ENCODE assay signal across 10 cellular contexts in genomic region chr17:39605492-39606433, GRCh38. TPM values are rescaled to one million over a fixed set of nuclear protein-coding genes. Genes with fewer than 3 reads are reported as not detected.
DNase-seq lines count a peak whose midpoint lies in the region; ATAC-seq, FAIRE-seq and TF ChIP-seq lines count a peak whose summit lies in the region.
"Had no signal": no experiment of that assay in that cellular context is flagged by ENCODE, and none has a peak within 500 bp of the region (broad histone marks: within the 10 kb centered on the region; RNA-seq: fewer than 3 reads in every experiment).

No MANE protein-coding gene starts in this region.

- 8% methylated on average over 92 of the region's 102 CpGs for WGBS in GM12878 (ENCODE audit: insufficient coverage, insufficient replicate concordance, low lambda C conversion rate, missing lambda C conversion rate)

- H3K9ac ChIP-seq in BLaER1 (no peak overlapping the region), GM12878 (ENCODE audit: control insufficient read depth, insufficient read depth, low read length) (no peak overlapping the region)

- in situ Hi-C loops in GM12878 (cut with MboI): no loop called here

- TF ChIP-seq CTCF in GM23338 (conservative IDR thresholded peaks at IDR 0.05; ENCODE audit: low read depth in 2 of 2) (no peak), GM12878 (IDR thresholded peaks at IDR 0.05 in 2 of 3, conservative IDR thresholded peaks at IDR 0.05 in 1 of 3; ENCODE audit: control insufficient read depth in 2 of 3, extremely low read depth in 1 of 3, insufficient read depth in 1 of 3, low read depth in 3 of 3, low read length in 3 of 3) (no peak), osteocyte (IDR thresholded peaks at IDR 0.05) (no peak), PC-9 (conservative IDR thresholded peaks at IDR 0.05) (no peak)

- H3K79me2 ChIP-seq in GM23338 (replicated peaks; ENCODE audit: insufficient read depth) (no peaks in the 10 kb centered on the region), GM12878 (ENCODE audit: control insufficient read depth, insufficient read depth, low read length) (no peaks in the 10 kb centered on the region), PC-9 (ENCODE audit: low read depth) (no peaks in the 10 kb centered on the region)

- H4K20me1 ChIP-seq in BLaER1: peaks cover 65% of the 10 kb centered on the region
- peaks cover 6% of the 10 kb centered on the region for H4K20me1 ChIP-seq in GM23338 (replicated peaks; ENCODE audit: insufficient read depth)
- H4K20me1 ChIP-seq in GM12878 (ENCODE audit: control insufficient read depth, insufficient read depth): no peaks in the 10 kb centered on the region
- H4K20me1 ChIP-seq in PC-9 (ENCODE audit: insufficient read depth): no peaks in the 10 kb centered on the region

- H3K4me2 ChIP-seq in BLaER1: peak overlapping the region; percentile 13
- H3K4me2 ChIP-seq in GM23338: peak overlapping the region; percentile 88
- peak overlapping the region; percentile 30; the same call in 1 of the 2 replicates for H3K4me2 ChIP-seq in GM12878 (ENCODE audit: control insufficient read depth, insufficient read depth)
- H3K4me2 ChIP-seq in PC-9: no peak overlapping the region

- RAD21 ChIA-PET in GM12878 (lab: Charles Lee; ENCODE audit: unreplicated experiment): no interaction called here

- H3K4me1 ChIP-seq in BLaER1: 0 out of 2 replicates have a peak, but pooled peaks cover 8% of the 10 kb centered on the region
- peaks cover 45% of the 10 kb centered on the region for H3K4me1 ChIP-seq in GM23338 (ENCODE audit: insufficient read depth)
- peaks cover 6% of the 10 kb centered on the region; the same call in 1 of the 2 replicates for H3K4me1 ChIP-seq in GM12878 (ENCODE audit: control insufficient read depth, insufficient read depth, low read length)
- H3K4me1 ChIP-seq in PC-9 (replicated peaks; ENCODE audit: insufficient read depth): no peaks in the 10 kb centered on the region

- DNase-seq in GM23338 (ENCODE audit: low spot score) (peak; percentile 77), GM12878 (ENCODE audit: low read depth, low spot score) (no peak), memory B cell (ENCODE audit: low spot score in 2 of 2) (no peak), osteocyte (ENCODE audit: extremely low spot score, unreplicated experiment) (no peak), PC-9 (no peak)
- DNase-seq: Peyer's patch had no signal

- peaks cover 93% of the 10 kb centered on the region for H3K27me3 ChIP-seq in BLaER1
- H3K27me3 ChIP-seq in GM23338 (ENCODE audit: insufficient read depth): peaks cover 100% of the 10 kb centered on the region
- peaks cover 32 to 41% of the 10 kb centered on the region in 2 experiments for H3K27me3 ChIP-seq in GM12878 (replicated peaks in 1 of 2; ENCODE audit: control insufficient read depth in 2 of 2, insufficient read depth in 2 of 2, low read length in 1 of 2)
- H3K27me3 ChIP-seq in PC-9 (ENCODE audit: insufficient read depth, low read depth): peaks cover 73% of the 10 kb centered on the region

- no peak for TF ChIP-seq RAD21 in GM12878 (IDR thresholded peaks at IDR 0.05; ENCODE audit: insufficient read depth, low read depth, low read length)

- H3K36me3 ChIP-seq in BLaER1 (no peaks in the 10 kb centered on the region), GM23338 (ENCODE audit: insufficient read depth) (no peaks in the 10 kb centered on the region), GM12878 (ENCODE audit: control insufficient read depth in 2 of 2, insufficient read depth in 2 of 2, low read length in 1 of 2) (no peaks in the 10 kb centered on the region), PC-9 (ENCODE audit: low read depth) (no peaks in the 10 kb centered on the region)
- H3K36me3 ChIP-seq: neutrophil, Peyer's patch had no signal

- H3K4me3 Mint-ChIP-seq in GM23338 (peak overlapping the region; percentile 64), memory B cell (peak overlapping the region; percentile 59), osteocyte (ENCODE audit: unreplicated experiment) (no peak overlapping the region)

- peak overlapping the region; percentile 83 for H2AFZ ChIP-seq in GM23338
- H2AFZ ChIP-seq in GM12878 (ENCODE audit: control insufficient read depth, low read depth, low read length): no peak overlapping the region
- H2AFZ ChIP-seq in PC-9: no peak overlapping the region

- H3K9me3 Mint-ChIP-seq in GM23338: no peaks in the 10 kb centered on the region
- no peaks in the 10 kb centered on the region for H3K9me3 Mint-ChIP-seq in memory B cell
- H3K9me3 Mint-ChIP-seq in osteocyte (ENCODE audit: unreplicated experiment): no peaks in the 10 kb centered on the region

- H3F3A ChIP-seq in GM23338 (replicated peaks; ENCODE audit: low read depth) (peaks cover 40% of the 10 kb centered on the region), PC-9 (ENCODE audit: insufficient read depth, low read depth) (no peaks in the 10 kb centered on the region)

- H3K4me3 ChIP-seq in BLaER1 (no peak overlapping the region; the same call in 1 of the 2 replicates), GM23338 (peak overlapping the region; percentile 66), GM12878 (no peak overlapping the region), PC-9 (no peak overlapping the region)

- H3K27me3 Mint-ChIP-seq in GM23338 (ENCODE audit: insufficient read depth, low read depth, poor library complexity): peaks cover 96% of the 10 kb centered on the region
- H3K27me3 Mint-ChIP-seq in memory B cell: peaks cover 33% of the 10 kb centered on the region
- H3K27me3 Mint-ChIP-seq in osteocyte (ENCODE audit: unreplicated experiment): peaks cover 73% of the 10 kb centered on the region

- no peak overlapping the region for H3K27ac ChIP-seq in BLaER1
- no peak overlapping the region for H3K27ac ChIP-seq in GM23338 (ENCODE audit: low read depth)
- H3K27ac ChIP-seq in GM12878 (ENCODE audit: control insufficient read depth, insufficient read depth): no peak overlapping the region
- no peak overlapping the region for H3K27ac ChIP-seq in PC-9
- H3K27ac ChIP-seq: neutrophil, Peyer's patch had no signal

- no peak for TF ChIP-seq EP300 in GM12878 (IDR thresholded peaks at IDR 0.05; ENCODE audit: borderline replicate concordance in 1 of 2, control insufficient read depth in 1 of 2, low read depth in 2 of 2, low read length in 2 of 2)

- H3K36me3 Mint-ChIP-seq in GM23338 (ENCODE audit: low read depth) (no peaks in the 10 kb centered on the region), memory B cell (no peaks in the 10 kb centered on the region), osteocyte (ENCODE audit: unreplicated experiment) (peaks cover 3% of the 10 kb centered on the region)

- BruUV-seq in GM12878 (replicated peaks; lab: Mats Ljungman, UMichigan) (no TSS peak), PC-9 (replicated peaks; lab: Mats Ljungman, UMichigan) (no TSS peak)

- peak; percentile 24 for ATAC-seq in GM23338
- peak; percentile 50 for ATAC-seq in GM12878
- peak; percentile 28 for ATAC-seq in memory B cell (ENCODE audit: low read depth)
- no peak for ATAC-seq in HG03196 (IDR thresholded peaks at IDR 0.05; ENCODE audit: unreplicated experiment)
- no peak for ATAC-seq in GM21360 (IDR thresholded peaks at IDR 0.05; ENCODE audit: unreplicated experiment)

- H3K9me2 ChIP-seq in GM23338 (ENCODE audit: insufficient read depth) (no peaks in the 10 kb centered on the region), PC-9 (ENCODE audit: insufficient read depth) (no peaks in the 10 kb centered on the region)

- TF ChIP-seq POLR2A in GM12878 (IDR thresholded peaks at IDR 0.05; ENCODE audit: low read depth, low read length): no peak

- FAIRE-seq in GM12878 (lab: Jason Lieb, UNC): no peak

- no peak overlapping the region for H3K27ac Mint-ChIP-seq in GM23338
- peak overlapping the region; percentile 53 for H3K27ac Mint-ChIP-seq in memory B cell
- no peak overlapping the region for H3K27ac Mint-ChIP-seq in osteocyte (ENCODE audit: unreplicated experiment)

- SMC1A ChIA-PET in GM12878 (lab: Charles Lee; ENCODE audit: uncharacterized antibody, unreplicated experiment): no interaction called here

- CTCF ChIA-PET in GM12878 (lab: Yijun Ruan, JAX): no interaction called here
- CTCF ChIA-PET in PC-9 (lab: Charles Lee): no interaction called here

- H3K9me3 ChIP-seq in BLaER1 (no peaks in the 10 kb centered on the region), GM12878 (replicated peaks; ENCODE audit: control insufficient read depth, insufficient read depth, low read length) (no peaks in the 10 kb centered on the region), PC-9 (ENCODE audit: insufficient read depth, low read depth) (no peaks in the 10 kb centered on the region)
- H3K9me3 ChIP-seq: neutrophil, Peyer's patch had no signal

- POLR2A ChIA-PET in GM12878 (lab: Charles Lee) (no interaction called here), PC-9 (lab: Charles Lee; ENCODE audit: unreplicated experiment) (no interaction called here)

- intact Hi-C loops in GM12878 (cut with micrococcal nuclease; ENCODE audit: unreplicated experiment) (no loop called here), PC-9 (cut with micrococcal nuclease; ENCODE audit: unreplicated experiment) (no loop called here)

- H3K4me1 Mint-ChIP-seq in GM23338 (peaks cover 42% of the 10 kb centered on the region), memory B cell (peaks cover 22% of the 10 kb centered on the region), osteocyte (ENCODE audit: unreplicated experiment) (peaks cover 8% of the 10 kb centered on the region)

RNA-seq across cellular contexts. Expression of gene NEUROD2, which starts 2.0 kb away (rescaled TPM):
- not detected in 2 replicates for total RNA-seq in GM23338 (2014; rRNA removed; shearing (Covaris generic))
- polyA plus RNA-seq in GM23338 (2016; fragmentation: Nextera tagmentation; extraction: Ambion mirVana) (not detected in 2 replicates), GM12878 (2011; rRNA removed) (not detected in 2 replicates), GM12878 (2014; fragmentation: Illumina TruSeq; extraction: Trizol) (not detected in 2 replicates), GM12878 (2014; fragmentation: Nextera tagmentation; extraction: Ambion mirVana) (not detected), GM12878 (2014; rRNA removed) (not detected in 2 replicates), GM12878 (2016; fragmentation: Nextera tagmentation; extraction: Ambion mirVana) (not detected)
- total RNA-seq in GM12878 (2013; cell fraction: nucleolus; rRNA removed): not detected in 2 replicates
- total RNA-seq in GM12878 (2014; rRNA removed) (not detected in 2 replicates), GM12878 (2014; rRNA removed; fragmentation: Illumina TruSeq; extraction: Trizol) (not detected in 2 replicates), GM12878 (2021) (not detected in 2 replicates), osteocyte (not detected in 2 replicates), PC-9 (2021) (not detected in 2 replicates)
- polyA plus RNA-seq in GM12878 (2011; ENCODE audit: low read depth): not detected
- not detected in 2 replicates for polyA plus RNA-seq in GM12878 (2011; cell fraction: cytosol; rRNA removed)
- not detected in 2 replicates for polyA plus RNA-seq in GM12878 (2011; cell fraction: nucleus; rRNA removed)
- 0.03 and 0.06 TPM in 2 replicates for polyA plus RNA-seq in GM12878 (2012)
- polyA minus RNA-seq in GM12878 (2011; rRNA and poly(A)+ RNA removed): not detected in 2 replicates
- not detected in 2 replicates for polyA minus RNA-seq in GM12878 (2011; cell fraction: cytosol; rRNA and poly(A)+ RNA removed)
- not detected in 2 replicates for polyA minus RNA-seq in GM12878 (2011; cell fraction: nucleus; rRNA and poly(A)+ RNA removed)
- total RNA-seq: Peyer's patch had no signal

RNA-seq across cellular contexts. Expression of gene PPP1R1B, which starts 21.0 kb away (rescaled TPM):
- total RNA-seq in GM23338 (2014; rRNA removed; shearing (Covaris generic)): 1.5 and 3.4 TPM in 2 replicates
- polyA plus RNA-seq in GM23338 (2016; fragmentation: Nextera tagmentation; extraction: Ambion mirVana): 3.7 and 5.4 TPM in 2 replicates
- not detected in 2 replicates for total RNA-seq in GM12878 (2013; cell fraction: nucleolus; rRNA removed)
- total RNA-seq in GM12878 (2014; rRNA removed): not detected in 2 replicates
- not detected in 2 replicates for total RNA-seq in GM12878 (2014; rRNA removed; fragmentation: Illumina TruSeq; extraction: Trizol)
- total RNA-seq in GM12878 (2021): not detected in 2 replicates
- polyA plus RNA-seq in GM12878 (2011; ENCODE audit: low read depth): not detected
- 0.08 and 0.10 TPM in 2 replicates for polyA plus RNA-seq in GM12878 (2011; rRNA removed)
- polyA plus RNA-seq in GM12878 (2011; cell fraction: cytosol; rRNA removed): 0.15 and 0.24 TPM in 2 replicates
- 0.10 TPM in 1 of 2 replicates, not detected in the other for polyA plus RNA-seq in GM12878 (2011; cell fraction: nucleus; rRNA removed)
- not detected in 2 replicates for polyA plus RNA-seq in GM12878 (2012)
- polyA plus RNA-seq in GM12878 (2014; fragmentation: Illumina TruSeq; extraction: Trizol): not detected in 2 replicates
- polyA plus RNA-seq in GM12878 (2014; fragmentation: Nextera tagmentation; extraction: Ambion mirVana): not detected
- not detected in 2 replicates for polyA plus RNA-seq in GM12878 (2014; rRNA removed)
- polyA plus RNA-seq in GM12878 (2016; fragmentation: Nextera tagmentation; extraction: Ambion mirVana): not detected
- not detected in 2 replicates for polyA minus RNA-seq in GM12878 (2011; rRNA and poly(A)+ RNA removed)
- not detected in 2 replicates for polyA minus RNA-seq in GM12878 (2011; cell fraction: cytosol; rRNA and poly(A)+ RNA removed)
- not detected in 2 replicates for polyA minus RNA-seq in GM12878 (2011; cell fraction: nucleus; rRNA and poly(A)+ RNA removed)
- 4.5 and 6.0 TPM in 2 replicates for total RNA-seq in osteocyte
- not detected in 2 replicates for total RNA-seq in PC-9 (2021)

RNA-seq across cellular contexts. Expression of gene STARD3, which starts 31.2 kb away (rescaled TPM):
- 39.7 and 53.3 TPM in 2 replicates for total RNA-seq in GM23338 (2014; rRNA removed; shearing (Covaris generic))
- polyA plus RNA-seq in GM23338 (2016; fragmentation: Nextera tagmentation; extraction: Ambion mirVana) (26.4 and 31.5 TPM in 2 replicates), GM12878 (2011; rRNA removed) (34.0 and 57.7 TPM in 2 replicates), GM12878 (2014; fragmentation: Illumina TruSeq; extraction: Trizol) (17.7 and 24.8 TPM in 2 replicates), GM12878 (2014; fragmentation: Nextera tagmentation; extraction: Ambion mirVana) (1 to 10 TPM in 1 of 2 experiments, under 1 TPM in 1; 0.08 to 1.4 TPM), GM12878 (2014; rRNA removed) (41.0 and 62.7 TPM in 2 replicates), GM12878 (2016; fragmentation: Nextera tagmentation; extraction: Ambion mirVana) (10 to 100 TPM; 30.2 to 38.8 TPM)
- total RNA-seq in GM12878 (2013; cell fraction: nucleolus; rRNA removed): 48.2 and 60.1 TPM in 2 replicates
- total RNA-seq in GM12878 (2014; rRNA removed) (16.4 and 21.5 TPM in 2 replicates), GM12878 (2014; rRNA removed; fragmentation: Illumina TruSeq; extraction: Trizol) (14.3 and 15.8 TPM in 2 replicates), GM12878 (2021) (46.3 and 48.2 TPM in 2 replicates), osteocyte (55.5 and 68.9 TPM in 2 replicates), PC-9 (2021) (47.7 and 55.9 TPM in 2 replicates)
- 19.2 TPM for polyA plus RNA-seq in GM12878 (2011; ENCODE audit: low read depth)
- polyA plus RNA-seq in GM12878 (2011; cell fraction: cytosol; rRNA removed): 65.6 and 91.8 TPM in 2 replicates
- polyA plus RNA-seq in GM12878 (2011; cell fraction: nucleus; rRNA removed): 250 and 312 TPM in 2 replicates
- polyA plus RNA-seq in GM12878 (2012): 37.5 and 41.9 TPM in 2 replicates
- polyA minus RNA-seq in GM12878 (2011; rRNA and poly(A)+ RNA removed): 72.9 and 96.0 TPM in 2 replicates
- 24.6 and 26.1 TPM in 2 replicates for polyA minus RNA-seq in GM12878 (2011; cell fraction: cytosol; rRNA and poly(A)+ RNA removed)
- polyA minus RNA-seq in GM12878 (2011; cell fraction: nucleus; rRNA and poly(A)+ RNA removed): 58.8 and 76.0 TPM in 2 replicates

RNA-seq across cellular contexts. Expression of gene TCAP, which starts 59.4 kb away (rescaled TPM):
- 0.74 and 2.1 TPM in 2 replicates for total RNA-seq in GM23338 (2014; rRNA removed; shearing (Covaris generic))
- polyA plus RNA-seq in GM23338 (2016; fragmentation: Nextera tagmentation; extraction: Ambion mirVana) (0.61 and 0.80 TPM in 2 replicates), GM12878 (2011; rRNA removed) (0.39 and 0.40 TPM in 2 replicates), GM12878 (2014; fragmentation: Illumina TruSeq; extraction: Trizol) (0.25 TPM in 1 of 2 replicates, not detected in the other), GM12878 (2014; fragmentation: Nextera tagmentation; extraction: Ambion mirVana) (not detected), GM12878 (2014; rRNA removed) (0.76 and 1.0 TPM in 2 replicates), GM12878 (2016; fragmentation: Nextera tagmentation; extraction: Ambion mirVana) (under 1 TPM in 1 of 2 experiments, not detected in 1; 0.18 TPM)
- 1.4 and 2.3 TPM in 2 replicates for total RNA-seq in GM12878 (2013; cell fraction: nucleolus; rRNA removed)
- total RNA-seq in GM12878 (2014; rRNA removed) (0.17 and 0.33 TPM in 2 replicates), GM12878 (2014; rRNA removed; fragmentation: Illumina TruSeq; extraction: Trizol) (0.32 and 0.36 TPM in 2 replicates), GM12878 (2021) (0.69 and 0.95 TPM in 2 replicates), osteocyte (0.94 and 1.3 TPM in 2 replicates), PC-9 (2021) (1.2 and 1.6 TPM in 2 replicates)
- polyA plus RNA-seq in GM12878 (2011; ENCODE audit: low read depth): 0.18 TPM
- 0.25 and 0.33 TPM in 2 replicates for polyA plus RNA-seq in GM12878 (2011; cell fraction: cytosol; rRNA removed)
- polyA plus RNA-seq in GM12878 (2011; cell fraction: nucleus; rRNA removed): 6.5 and 7.0 TPM in 2 replicates
- polyA plus RNA-seq in GM12878 (2012): 0.45 and 0.47 TPM in 2 replicates
- 0.51 and 1.8 TPM in 2 replicates for polyA minus RNA-seq in GM12878 (2011; rRNA and poly(A)+ RNA removed)
- not detected in 2 replicates for polyA minus RNA-seq in GM12878 (2011; cell fraction: cytosol; rRNA and poly(A)+ RNA removed)
- polyA minus RNA-seq in GM12878 (2011; cell fraction: nucleus; rRNA and poly(A)+ RNA removed): 2.1 and 3.7 TPM in 2 replicates

Comparison
In these comparisons a context has a peak if more than half of its experiments do, and no peak if none do; other contexts are left out.
1. ATAC-seq: peak in GM23338 (single experiment), GM12878 (single experiment) and memory B cell (single experiment); none in HG03196 (single experiment) and GM21360 (single experiment).